Comparison of ENCODE assay signal across 26 cellular contexts in the genomic region with DNA sequence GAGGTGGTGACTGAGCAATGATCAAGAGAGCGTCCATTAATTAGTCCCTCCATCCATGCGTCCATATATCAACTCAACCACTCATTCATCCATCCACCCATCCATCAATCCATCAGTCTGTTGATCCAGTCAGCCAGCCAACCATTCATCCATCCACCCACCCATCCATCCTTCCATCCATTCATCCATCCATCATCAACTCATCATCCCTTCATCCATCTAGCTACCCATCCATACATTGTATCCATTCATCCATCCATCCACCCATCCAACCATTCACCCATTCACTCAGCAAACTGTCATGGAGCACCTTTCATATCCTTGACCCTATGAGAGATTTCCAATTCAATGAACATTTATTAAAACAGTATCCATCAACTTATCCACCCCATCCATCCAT. TPM values are rescaled to one million over a fixed set of nuclear protein-coding genes. Genes with fewer than 3 reads are reported as not detected.
DNase-seq lines count a peak whose midpoint lies in the region; ATAC-seq, FAIRE-seq and TF ChIP-seq lines count a peak whose summit lies in the region.
"Had no signal": no experiment of that assay in that cellular context is flagged by ENCODE, and none has a peak within 500 bp of the region (broad histone marks: within the 10 kb centered on the region; RNA-seq: fewer than 3 reads in every experiment).

No MANE protein-coding gene starts in this region.

- H3K79me1 ChIP-seq in IMR-90 (ENCODE audit: low read depth in 1 of 2, low read length in 2 of 2) (no peaks in the 10 kb centered on the region), H1 (ENCODE audit: low read depth, low read length) (no peaks in the 10 kb centered on the region)

- H3K18ac ChIP-seq in IMR-90 (ENCODE audit: low read depth, low read length) (no peak overlapping the region), H1 (ENCODE audit: extremely low read depth, low read length) (no peak overlapping the region)

- peaks cover 2% of the 10 kb centered on the region; the same call in 1 of the 2 replicates for H3K4me1 ChIP-seq in HEK293 (ENCODE audit: control insufficient read depth, insufficient read depth, low read length)
- H3K4me1 ChIP-seq in IMR-90 (ENCODE audit: control insufficient read depth, insufficient read depth, low read length), result peaks cover 4% of the 10 kb centered on the region
- no peaks in the 10 kb centered on the region for H3K4me1 ChIP-seq in H1 (replicated peaks in 1 of 4; ENCODE audit: control insufficient read depth in 3 of 4, insufficient read depth in 4 of 4, low read length in 3 of 4)

- no peak for ATAC-seq in IMR-90 (ENCODE audit: low read depth)
- no peak for ATAC-seq in stimulated activated memory B cell treated with anti-CD40 and anti-IgM and Interleukin-4, amounts not matched to agents 10 μg/mL and 1 μg/mL and 100 μg/mL, for 72 hours
- ATAC-seq: GM12878 had no signal

- in situ Hi-C loops in IMR-90 (cut with MboI; ENCODE audit: low sequenced_read_pairs), result no loop called here

- POLR2A ChIA-PET in HEK293 (lab: Yijun Ruan, JAX) (no interaction called here), IMR-90 (lab: Charles Lee; ENCODE audit: unreplicated experiment) (no interaction called here), H1 (lab: Charles Lee; ENCODE audit: partially characterized antibody) (no interaction called here)

- H3K79me2 ChIP-seq in H1 (ENCODE audit: control insufficient read depth in 1 of 2, insufficient read depth in 2 of 2, low read length in 2 of 2), result no peaks in the 10 kb centered on the region

- H3K9me1 ChIP-seq in IMR-90 (ENCODE audit: insufficient read depth, low read length), result no peaks in the 10 kb centered on the region

- TF ChIP-seq POLR2A in IMR-90 (IDR thresholded peaks at IDR 0.05; ENCODE audit: low read depth, low read length) (no peak), H1 (IDR thresholded peaks at IDR 0.05; ENCODE audit: control extremely low read depth in 1 of 2, low read depth in 2 of 2, low read length in 2 of 2) (no peak)

- no peak overlapping the region for H2BK15ac ChIP-seq in IMR-90 (ENCODE audit: low read depth, low read length)
- H2BK15ac ChIP-seq in H1 (ENCODE audit: low read length), result no peak overlapping the region

- no peak overlapping the region for H3K4me3 ChIP-seq in HEK293 (ENCODE audit: low read depth, low read length)
- no peak overlapping the region for H3K4me3 ChIP-seq in IMR-90 (ENCODE audit: insufficient read depth, low read depth, low read length)
- no peak overlapping the region for H3K4me3 ChIP-seq in H1 (ENCODE audit: extremely low read depth in 1 of 4, insufficient read depth in 2 of 4, low read depth in 3 of 4, low read length in 4 of 4)
- H3K4me3 ChIP-seq: BLaER1, GM12878 had no signal

- no peak overlapping the region for H2AK9ac ChIP-seq in IMR-90 (replicated peaks; ENCODE audit: low read depth, low read length, poor library complexity)

- dilution Hi-C loops in IMR-90 (cut with HindIII; ENCODE audit: low sequenced_read_pairs, unreplicated experiment), result no loop called here

- CTCF ChIA-PET in HEK293 (lab: Yijun Ruan, JAX) (interaction anchor here (1.1 kb wide), 1 partner anchor 13 kb away, joined by 3 read pairs; no protein-coding TSS in a partner anchor), IMR-90 (lab: Yijun Ruan, JAX) (no interaction called here), H1 (lab: Charles Lee; ENCODE audit: partially characterized antibody) (interaction anchor here (0.7 to 1.3 kb wide), 4 partner anchors 12 to 351 kb away, joined by 3 to 4 read pairs (median 3); no protein-coding TSS in a partner anchor)

- peaks cover 15% of the 10 kb centered on the region for H3K4me1 Mint-ChIP-seq in stimulated activated memory B cell treated with anti-CD40 and anti-IgM and Interleukin-4, amounts not matched to agents 10 μg/mL and 1 μg/mL and 100 μg/mL, for 72 hours
- H3K4me1 Mint-ChIP-seq: CD4-positive, CD25-positive, alpha-beta regulatory T cell had no signal

- H3K9ac ChIP-seq in IMR-90 (ENCODE audit: low read depth, low read length) (no peak overlapping the region), H1 (replicated peaks in 1 of 4; ENCODE audit: extremely low read depth in 1 of 4, low read depth in 3 of 4, low read length in 3 of 4) (no peak overlapping the region)
- H3K9ac ChIP-seq: BLaER1 had no signal

- H3K9me3 Mint-ChIP-seq in stimulated activated memory B cell treated with anti-CD40 and anti-IgM and Interleukin-4, amounts not matched to agents 10 μg/mL and 1 μg/mL and 100 μg/mL, for 72 hours, result peaks cover 6% of the 10 kb centered on the region

- no peak overlapping the region for H3K14ac ChIP-seq in IMR-90 (replicated peaks; ENCODE audit: low read depth, low read length)
- H3K14ac ChIP-seq in H1 (ENCODE audit: insufficient read length), result no peak overlapping the region

- H3K27me3 Mint-ChIP-seq in stimulated activated memory B cell treated with anti-CD40 and anti-IgM and Interleukin-4, amounts not matched to agents 10 μg/mL and 1 μg/mL and 100 μg/mL, for 72 hours, result no peaks in the 10 kb centered on the region

- no peak overlapping the region for H3K4ac ChIP-seq in IMR-90 (ENCODE audit: low read depth, low read length)
- H3K4ac ChIP-seq in H1 (replicated peaks; ENCODE audit: insufficient read length, low read depth, low read length), result no peak overlapping the region

- no TSS peak for BruUV-seq in IMR-90 (replicated peaks; lab: Mats Ljungman, UMichigan)

- H3K27me3 ChIP-seq in IMR-90 (ENCODE audit: control insufficient read depth, insufficient read depth, low read length), result peaks cover 9% of the 10 kb centered on the region
- H3K27me3 ChIP-seq in H1 (replicated peaks in 1 of 4; ENCODE audit: control insufficient read depth in 3 of 4, extremely low read depth in 1 of 4, insufficient read depth in 3 of 4, low read length in 3 of 4), result no peaks in the 10 kb centered on the region
- H3K27me3 ChIP-seq: BE2C, BLaER1 had no signal

- no peak overlapping the region for H3K27ac Mint-ChIP-seq in stimulated activated memory B cell treated with anti-CD40 and anti-IgM and Interleukin-4, amounts not matched to agents 10 μg/mL and 1 μg/mL and 100 μg/mL, for 72 hours
- H3K27ac Mint-ChIP-seq: CD4-positive, CD25-positive, alpha-beta regulatory T cell; CD8-positive, alpha-beta memory T cell had no signal

- no peak overlapping the region for H4K8ac ChIP-seq in IMR-90 (ENCODE audit: low read depth in 2 of 2, low read length in 2 of 2)
- no peak overlapping the region for H4K8ac ChIP-seq in H1 (ENCODE audit: extremely low read depth, insufficient read depth, low read length)

- H2BK120ac ChIP-seq in IMR-90 (ENCODE audit: low read depth, low read length) (no peak overlapping the region), H1 (replicated peaks; ENCODE audit: low read depth, low read length) (no peak overlapping the region)

- no peak overlapping the region for H3K4me3 Mint-ChIP-seq in stimulated activated memory B cell treated with anti-CD40 and anti-IgM and Interleukin-4, amounts not matched to agents 10 μg/mL and 1 μg/mL and 100 μg/mL, for 72 hours
- H3K4me3 Mint-ChIP-seq: CD14-positive monocyte; CD4-positive, alpha-beta memory T cell; CD8-positive, alpha-beta memory T cell had no signal

- intact Hi-C loops in IMR-90 (cut with micrococcal nuclease), result no loop called here

- no peaks in the 10 kb centered on the region for H3K36me3 Mint-ChIP-seq in stimulated activated memory B cell treated with anti-CD40 and anti-IgM and Interleukin-4, amounts not matched to agents 10 μg/mL and 1 μg/mL and 100 μg/mL, for 72 hours
- H3K36me3 Mint-ChIP-seq: CD14-positive monocyte had no signal

- H3K23ac ChIP-seq in IMR-90 (ENCODE audit: low read depth, low read length) (no peak overlapping the region), H1 (ENCODE audit: insufficient read length) (no peak overlapping the region)

- H3K27ac ChIP-seq in HEK293 (ENCODE audit: extremely low read depth, low read depth, low read length) (no peak overlapping the region), IMR-90 (ENCODE audit: insufficient read depth, low read length) (no peak overlapping the region), H1 (ENCODE audit: low read depth, low read length) (no peak overlapping the region)
- H3K27ac ChIP-seq: BLaER1 had no signal

- WGBS in IMR-90 (ENCODE audit: extremely low coverage in 2 of 2, insufficient read length in 1 of 2), 2 experiments, result 100% methylated on average over 1 of the region's 2 CpGs; no CpG with 5 or more reads in 1 of the 2 experiments
- 93% methylated on average over 2 of the region's 2 CpGs; no CpG with 5 or more reads in 1 of the 2 experiments for WGBS in H1 (ENCODE audit: extremely low coverage in 1 of 2, insufficient coverage in 1 of 2, insufficient read length in 1 of 2, insufficient replicate concordance in 2 of 2, low coverage in 1 of 2, low lambda C conversion rate in 2 of 2, missing lambda C conversion rate in 1 of 2), 2 experiments

- H4K5ac ChIP-seq in IMR-90 (ENCODE audit: low read depth, low read length) (no peak overlapping the region), H1 (ENCODE audit: insufficient read length, low read depth, low read length) (no peak overlapping the region)

- H3K9me3 ChIP-seq in HEK293 (ENCODE audit: control insufficient read depth, insufficient read depth, low read depth, low read length), result no peaks in the 10 kb centered on the region
- H3K9me3 ChIP-seq in IMR-90 (ENCODE audit: control insufficient read depth, insufficient read depth, low read length), result peaks cover 6% of the 10 kb centered on the region
- peaks cover 10 to 11% of the 10 kb centered on the region in 2 experiments for H3K9me3 ChIP-seq in H1 (ENCODE audit: insufficient read depth in 2 of 2, low read depth in 1 of 2, low read length in 1 of 2)
- H3K9me3 ChIP-seq: BE2C had no signal

- no peak overlapping the region for H2BK20ac ChIP-seq in IMR-90 (ENCODE audit: low read depth, low read length)
- no peak overlapping the region for H2BK20ac ChIP-seq in H1 (ENCODE audit: low read length)

- H4K91ac ChIP-seq in IMR-90 (ENCODE audit: insufficient read depth, low read depth, low read length) (no peak overlapping the region), H1 (replicated peaks; ENCODE audit: insufficient read length, low read length) (no peak overlapping the region)

- H2AFZ ChIP-seq in IMR-90 (replicated peaks; ENCODE audit: low read length, poor library complexity) (no peak overlapping the region), H1 (ENCODE audit: low read length) (no peak overlapping the region)

- DNase-seq in IMR-90 (no peak), H1 (ENCODE audit: low read depth in 1 of 2, low spot score in 2 of 2) (no peak)
- no peak for DNase-seq in activated CD4-positive, CD25-positive, alpha-beta regulatory T cell treated with anti-CD3 and anti-CD28 coated beads, Interleukin-2, amount 50 U/mL, for 72 hours
- DNase-seq: 8988T; ACHN; BE2C; C1 segment of cervical spinal cord; CD4-positive, alpha-beta memory T cell; CD4-positive, CD25-positive, alpha-beta regulatory T cell; CD8-positive, alpha-beta memory T cell; COR-L47; DMS 273 treated with DMSO at 0.1 percent for 48 hours; DMS153; DMS53; DMS79; DND-41; EL; GDM1 had no signal

- TF ChIP-seq CTCF in HEK293 (tag by site-specific recombination; IDR thresholded peaks at IDR 0.05) (no peak), IMR-90 (conservative IDR thresholded peaks at IDR 0.05; ENCODE audit: low read depth, low read length) (no peak), H1 (IDR thresholded peaks at IDR 0.05; ENCODE audit: control extremely low read depth in 1 of 3, insufficient read depth in 1 of 3, low read depth in 1 of 3, low read length in 3 of 3) (no peak)

- no peak overlapping the region for H3K56ac ChIP-seq in IMR-90 (ENCODE audit: extremely low read depth, insufficient read depth, low read length)
- peak overlapping the region; percentile 26 for H3K56ac ChIP-seq in H1 (replicated peaks; ENCODE audit: insufficient read length, low read depth, low read length)

- TF ChIP-seq RAD21 in IMR-90 (IDR thresholded peaks at IDR 0.05; ENCODE audit: low read length) (no peak), H1 (IDR thresholded peaks at IDR 0.05 in 1 of 2, conservative IDR thresholded peaks at IDR 0.05 in 1 of 2; ENCODE audit: low read depth in 2 of 2, low read length in 2 of 2) (no peak)

- H2BK5ac ChIP-seq in IMR-90 (ENCODE audit: low read depth, low read length, poor library complexity, severe bottlenecking), result peak overlapping the region; percentile 29
- H2BK5ac ChIP-seq in H1 (ENCODE audit: low read depth, low read length), result no peak overlapping the region

- no peaks in the 10 kb centered on the region for H3K36me3 ChIP-seq in HEK293 (ENCODE audit: control insufficient read depth in 2 of 2, insufficient read depth in 1 of 2, low read length in 2 of 2)
- no peaks in the 10 kb centered on the region for H3K36me3 ChIP-seq in IMR-90 (ENCODE audit: control insufficient read depth, insufficient read depth, low read length)
- no peaks in the 10 kb centered on the region for H3K36me3 ChIP-seq in H1 (ENCODE audit: control insufficient read depth in 2 of 4, insufficient read depth in 4 of 4, low read length in 3 of 4)
- H3K36me3 ChIP-seq: BE2C, BLaER1 had no signal

- no peak overlapping the region for H2BK12ac ChIP-seq in H1 (ENCODE audit: low read depth, low read length)

- H2AK5ac ChIP-seq in IMR-90 (ENCODE audit: low read depth, low read length) (no peak overlapping the region), H1 (ENCODE audit: low read depth, low read length) (no peak overlapping the region)

- no peak for TF ChIP-seq EP300 in H1 (IDR thresholded peaks at IDR 0.05; ENCODE audit: borderline replicate concordance in 1 of 2, low read depth in 2 of 2, low read length in 2 of 2)

- H4K20me1 ChIP-seq in IMR-90 (ENCODE audit: insufficient read depth, low read length) (no peaks in the 10 kb centered on the region), H1 (replicated peaks in 1 of 2; ENCODE audit: control insufficient read depth in 1 of 2, insufficient read depth in 2 of 2, low read length in 2 of 2) (no peaks in the 10 kb centered on the region)
- H4K20me1 ChIP-seq: BLaER1 had no signal

- no peaks in the 10 kb centered on the region; the same call in 1 of the 2 replicates for H3K23me2 ChIP-seq in H1 (ENCODE audit: low read depth, low read length)

- H3K4me2 ChIP-seq in IMR-90 (ENCODE audit: low read depth, low read length), result no peak overlapping the region
- no peak overlapping the region for H3K4me2 ChIP-seq in H1 (ENCODE audit: insufficient read depth in 1 of 2, low read depth in 2 of 2, low read length in 2 of 2)
- H3K4me2 ChIP-seq: BLaER1 had no signal

- no peak for FAIRE-seq in H1 (lab: Jason Lieb, UNC)
- FAIRE-seq: A204.1, GM12878, GM12892, GM18507 had no signal

RNA-seq across cellular contexts. Expression of a gene that starts 28.1 kb away (rescaled TPM):
- 0.28 TPM in 1 of 2 replicates, not detected in the other for total RNA-seq in IMR-90 (2012; rRNA removed)
- polyA plus RNA-seq in IMR-90 (2012; rRNA removed), result 1.4 TPM in 2 replicates
- polyA plus RNA-seq in IMR-90 (2012; cell fraction: cytosol; rRNA removed), result 0.55 and 0.97 TPM in 2 replicates
- polyA plus RNA-seq in IMR-90 (2012; cell fraction: nucleus; rRNA removed; ENCODE audit: low replicate concordance), result 0.26 and 1.5 TPM in 2 replicates
- 1.3 and 1.5 TPM in 2 replicates for total RNA-seq in H1 (2021; fragmentation: NEBNext Ultra II Directional; extraction: Animal tissue kit (Norgen Biotek cat#: 25700))
- polyA plus RNA-seq in H1 (2011; rRNA removed), result 0.39 TPM in 2 replicates
- polyA plus RNA-seq in H1 (2011; cell fraction: cytosol; rRNA removed), result 0.93 TPM
- polyA plus RNA-seq in H1 (2011; cell fraction: nucleus; rRNA removed), result 2.5 TPM
- polyA plus RNA-seq in H1 (2012, experiment 1 of 2), result 3.1 to 5.2 TPM (median 3.9 TPM) in 4 replicates
- not detected for polyA plus RNA-seq in H1 (2012, experiment 2 of 2)
- polyA plus RNA-seq in H1 (2013, experiment 1 of 2), result 0.28 TPM
- 0.22 TPM for polyA plus RNA-seq in H1 (2013, experiment 2 of 2)
- 0.73 and 2.6 TPM in 2 replicates for polyA minus RNA-seq in H1 (2011; rRNA and poly(A)+ RNA removed)
- not detected for polyA minus RNA-seq in H1 (2011; cell fraction: cytosol; rRNA and poly(A)+ RNA removed)
- 2.1 TPM for polyA minus RNA-seq in H1 (2011; cell fraction: nucleus; rRNA and poly(A)+ RNA removed)
- total RNA-seq: GM12878 had no signal
